In genomic region chr22:24727218-24727851, GRCh38 we compare ENCODE assay signal across 9 cellular contexts. TPM values are rescaled to one million over a fixed set of nuclear protein-coding genes. Genes with fewer than 3 reads are reported as not detected.
DNase-seq lines count a peak whose midpoint lies in the region; ATAC-seq and TF ChIP-seq lines count a peak whose summit lies in the region.
"Had no signal": no experiment of that assay in that cellular context is flagged by ENCODE, and none has a peak within 500 bp of the region (broad histone marks: within the 10 kb centered on the region; RNA-seq: fewer than 3 reads in every experiment).

No MANE protein-coding gene starts in this region.

- no peak overlapping the region for H3K27ac ChIP-seq in vagina

- H3K4me3 ChIP-seq in vagina = no peak overlapping the region

- DNase-seq in DMS53 treated with DMSO at 0.1 percent for 48 hours (lab: John Stamatoyannopoulos, UW; ENCODE audit: unreplicated experiment) (peak; percentile 21), NCI-H187 treated with DMSO at 0.1 percent for 48 hours (lab: John Stamatoyannopoulos, UW) (peak; percentile 15), myocyte (ENCODE audit: low read depth) (peak; percentile 45), vagina (ENCODE audit: extremely low spot score in 2 of 2) (no peak), WTC11 (ENCODE audit: low spot score) (no peak)
- DNase-seq in activated CD4-positive, CD25-positive, alpha-beta regulatory T cell (lab: John Stamatoyannopoulos, UW) = no peak
- no peak for DNase-seq in activated naive CD8-positive, alpha-beta T cell treated with anti-CD3 and anti-CD28 coated beads, Interleukin-2, amount 50 U/mL, for 24 hours
- DNase-seq: activated CD8-positive, alpha-beta T cell treated with anti-CD3 and anti-CD28 coated beads for 36 hours had no signal

- no peaks in the 10 kb centered on the region for H3K4me1 ChIP-seq in vagina

- H3K4me3 Mint-ChIP-seq in brain (no peak overlapping the region), WTC11 (no peak overlapping the region)
- no peak overlapping the region for H3K4me3 Mint-ChIP-seq in activated naive CD8-positive, alpha-beta T cell treated with anti-CD3 and anti-CD28 coated beads, Interleukin-2, amount 50 U/mL, for 24 hours
- H3K4me3 Mint-ChIP-seq: activated CD8-positive, alpha-beta T cell treated with anti-CD3 and anti-CD28 coated beads for 36 hours had no signal

- CTCF ChIA-PET in WTC11 (lab: Charles Lee) = no interaction called here

- H3K27ac Mint-ChIP-seq in brain = peak overlapping the region; percentile 3 to 64 (median 18)
- H3K27ac Mint-ChIP-seq in WTC11 = no peak overlapping the region
- H3K27ac Mint-ChIP-seq in activated naive CD8-positive, alpha-beta T cell treated with anti-CD3 and anti-CD28 coated beads, Interleukin-2, amount 50 U/mL, for 24 hours = no peak overlapping the region
- H3K27ac Mint-ChIP-seq: activated CD8-positive, alpha-beta T cell treated with anti-CD3 and anti-CD28 coated beads for 36 hours had no signal

- POLR2A ChIA-PET in WTC11 (lab: Charles Lee) = no interaction called here

- H3K27me3 Mint-ChIP-seq in brain (peaks cover 6% of the 10 kb centered on the region), WTC11 (ENCODE audit: low read depth) (no peaks in the 10 kb centered on the region; the same call in 1 of the 2 replicates)
- peaks cover 18% of the 10 kb centered on the region for H3K27me3 Mint-ChIP-seq in activated naive CD8-positive, alpha-beta T cell treated with anti-CD3 and anti-CD28 coated beads, Interleukin-2, amount 50 U/mL, for 24 hours

- peaks cover 24% of the 10 kb centered on the region for H3K4me1 Mint-ChIP-seq in brain
- peaks cover 36% of the 10 kb centered on the region for H3K4me1 Mint-ChIP-seq in WTC11
- H3K4me1 Mint-ChIP-seq in activated naive CD8-positive, alpha-beta T cell treated with anti-CD3 and anti-CD28 coated beads, Interleukin-2, amount 50 U/mL, for 24 hours = peaks cover 3% of the 10 kb centered on the region

- no peak for TF ChIP-seq CTCF in brain (conservative IDR thresholded peaks at IDR 0.05)
- TF ChIP-seq CTCF in vagina (IDR thresholded peaks at IDR 0.05) = no peak
- no peak for TF ChIP-seq CTCF in WTC11 (IDR thresholded peaks at IDR 0.05)

- TF ChIP-seq POLR2A in vagina (IDR thresholded peaks at IDR 0.05) = no peak

- no peaks in the 10 kb centered on the region for H3K9me3 Mint-ChIP-seq in brain
- no peaks in the 10 kb centered on the region; the same call in 1 of the 2 replicates for H3K9me3 Mint-ChIP-seq in WTC11
- H3K9me3 Mint-ChIP-seq in activated naive CD8-positive, alpha-beta T cell treated with anti-CD3 and anti-CD28 coated beads, Interleukin-2, amount 50 U/mL, for 24 hours = no peaks in the 10 kb centered on the region
- H3K9me3 Mint-ChIP-seq: activated CD8-positive, alpha-beta T cell treated with anti-CD3 and anti-CD28 coated beads for 36 hours had no signal

- H3K27me3 ChIP-seq in vagina = no peaks in the 10 kb centered on the region

- H3K36me3 Mint-ChIP-seq in brain (no peaks in the 10 kb centered on the region), WTC11 (no peaks in the 10 kb centered on the region)
- H3K36me3 Mint-ChIP-seq in activated naive CD8-positive, alpha-beta T cell treated with anti-CD3 and anti-CD28 coated beads, Interleukin-2, amount 50 U/mL, for 24 hours (ENCODE audit: low read depth) = no peaks in the 10 kb centered on the region

- no peak for ATAC-seq in WTC11
- no peak for ATAC-seq in activated naive CD8-positive, alpha-beta T cell treated with anti-CD3 and anti-CD28 coated beads, Interleukin-2, amount 50 U/mL, for 24 hours
- ATAC-seq: activated CD8-positive, alpha-beta T cell treated with anti-CD3 and anti-CD28 coated beads for 36 hours had no signal

- no peaks in the 10 kb centered on the region for H3K36me3 ChIP-seq in vagina

- H3K9me3 ChIP-seq in vagina = no peaks in the 10 kb centered on the region

- intact Hi-C loops in vagina (cut with DNase I) = no loop called here

TF ChIP-seq in WTC11, 78 proteins besides CTCF, POLR2A, EP300 and RAD21:
- TF ChIP-seq GTF2I (CRISPR knock-in tag; conservative IDR thresholded peaks at IDR 0.05) (no peak), FOXP4 (CRISPR knock-in tag; IDR thresholded peaks at IDR 0.05) (no peak), MAX (CRISPR knock-in tag; IDR thresholded peaks at IDR 0.05) (no peak), NR2C2 (CRISPR knock-in tag; IDR thresholded peaks at IDR 0.05) (no peak), CBFB (CRISPR knock-in tag; IDR thresholded peaks at IDR 0.05; ENCODE audit: low read depth) (no peak)

RNA-seq across cellular contexts. Expression of gene PIWIL3, which starts 47.2 kb away (rescaled TPM):
- not detected for polyA plus RNA-seq in brain (ENCODE audit: insufficient read depth, low read depth, low replicate concordance)
- total RNA-seq in myocyte = not detected in 2 replicates
- not detected for polyA plus RNA-seq in myocyte (2012)
- not detected for total RNA-seq in vagina
- 0.18 to 0.55 TPM (median 0.32 TPM) in 3 replicates for total RNA-seq in WTC11 (2021)
- total RNA-seq: activated CD8-positive, alpha-beta T cell treated with anti-CD3 and anti-CD28 coated beads for 36 hours had no signal

Comparison
In these comparisons a context has a peak if more than half of its experiments do, and no peak if none do; other contexts are left out.
1. DNase-seq: peak in DMS53 treated with DMSO at 0.1 percent for 48 hours (single experiment), NCI-H187 treated with DMSO at 0.1 percent for 48 hours (single experiment) and myocyte (single experiment); none in vagina (0 of 2), activated CD4-positive, CD25-positive, alpha-beta regulatory T cell (0 of 4), WTC11 (single experiment) and activated naive CD8-positive, alpha-beta T cell treated with anti-CD3 and anti-CD28 coated beads, Interleukin-2, amount 50 U/mL, for 24 hours (single experiment).
2. H3K27ac Mint-ChIP-seq: peak in brain (5 of 5); none in WTC11 (single experiment) and activated naive CD8-positive, alpha-beta T cell treated with anti-CD3 and anti-CD28 coated beads, Interleukin-2, amount 50 U/mL, for 24 hours (single experiment).